ENCODE assay signal across 24 cellular contexts in genomic region chr10:34008641-34009040, GRCh38.
"Had no signal": no experiment of that assay in that cellular context is flagged by ENCODE, and none has a peak within 500 bp of the region (broad histone marks: within the 10 kb centered on the region; RNA-seq: fewer than 3 reads in every experiment).

No MANE protein-coding gene starts in this region.

- H3K9ac ChIP-seq: neural progenitor cell had no signal

- DNase-seq: cortex of kidney; effector memory CD8-positive, alpha-beta T cell; hypothalamus; kidney; naive thymus-derived CD4-positive, alpha-beta T cell; nucleus accumbens; stimulated activated CD4-positive, alpha-beta T cell treated with anti-CD3 and anti-CD28 coated beads, Interleukin-12 subunit alpha, Interleukin-12 subunit beta, amount 100 ng/mL, for 4 hours; stimulated activated CD4-positive, alpha-beta T cell treated with anti-CD3 and anti-CD28 coated beads, Interleukin-1b, Interleukin-23, amount 100 ng/mL, for 48 hours; stimulated activated CD4-positive, alpha-beta T cell treated with anti-CD3 and anti-CD28 coated beads, Interleukin-4, amount 100 ng/mL, for 1 hour; stimulated activated CD8-positive, alpha-beta memory T cell treated with anti-CD3 and anti-CD28 coated beads, Interleukin-4, amount 100 ng/mL, for 48 hours; stimulated activated naive CD4-positive, alpha-beta T cell; stimulated activated naive CD8-positive, alpha-beta T cell treated with anti-CD3 and anti-CD28 coated beads, Interleukin-15, amount 100 ng/mL, for 72 hours; transverse colon; upper lobe of right lung had no signal

- H3K9me3 ChIP-seq: prostate gland, right atrium auricular region, suprapubic skin, transverse colon, upper lobe of right lung, vagina had no signal

- H3K27me3 ChIP-seq: neural progenitor cell, right atrium auricular region, suprapubic skin, transverse colon, upper lobe of right lung, vagina had no signal

- FAIRE-seq: frontal cortex, kidney had no signal

- H3K4me3 ChIP-seq: lung, neural progenitor cell, prostate gland, right atrium auricular region, smooth muscle cell, suprapubic skin, transverse colon, upper lobe of right lung, vagina had no signal

- ATAC-seq: effector memory CD8-positive, alpha-beta T cell; left lobe of liver; naive thymus-derived CD4-positive, alpha-beta T cell; sciatic nerve; stimulated activated naive CD8-positive, alpha-beta T cell treated with anti-CD3 and anti-CD28 coated beads, Interleukin-15, amount 100 ng/mL, for 72 hours; upper lobe of right lung had no signal

- H3K27ac ChIP-seq: neural progenitor cell, prostate gland, right atrium auricular region, suprapubic skin, transverse colon, upper lobe of right lung, vagina had no signal

- H3K36me3 ChIP-seq: neural progenitor cell, prostate gland, right atrium auricular region, suprapubic skin, transverse colon, upper lobe of right lung, vagina had no signal

- H3K4me1 ChIP-seq: prostate gland, right atrium auricular region, suprapubic skin, transverse colon, upper lobe of right lung, vagina had no signal
